Comparison of ENCODE assay signal across 12 cellular contexts in the genomic region with DNA sequence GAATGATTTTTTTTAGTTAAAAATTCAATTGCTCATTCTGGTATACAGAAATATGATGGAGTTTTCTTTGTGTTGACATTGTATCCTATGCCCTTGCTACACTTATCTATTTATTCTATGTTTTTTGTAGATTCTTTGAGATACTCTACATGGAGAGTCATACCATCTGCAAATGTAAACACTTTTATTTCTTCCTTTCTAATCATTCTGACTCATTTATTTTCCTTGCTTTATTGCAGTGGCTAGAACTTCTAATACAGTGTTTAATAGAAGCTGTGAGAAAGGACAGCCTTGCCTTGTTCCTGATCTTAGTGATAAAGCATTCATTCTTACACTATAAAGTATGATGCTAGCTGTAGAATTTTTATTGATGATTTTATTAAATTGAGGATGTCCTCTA. TPM values are rescaled to one million over a fixed set of nuclear protein-coding genes. Genes with fewer than 3 reads are reported as not detected.
"Had no signal": no experiment of that assay in that cellular context is flagged by ENCODE, and none has a peak within 500 bp of the region (broad histone marks: within the 10 kb centered on the region; RNA-seq: fewer than 3 reads in every experiment).

No MANE protein-coding gene starts in this region.

- ATAC-seq: HepG2, K562 had no signal

- DNase-seq: IMR-90, Karpas-422, Kasumi-1, KBM-7, KG1 had no signal

- H3K27ac ChIP-seq: HL-60, KMS-11 had no signal

- H3K4me3 ChIP-seq: K562 had no signal

- H3K9ac ChIP-seq: KMS-11 had no signal

- H3K27ac Mint-ChIP-seq: IgD-negative memory B cell had no signal

- H3K4me2 ChIP-seq: KMS-11 had no signal

- H3K4me3 Mint-ChIP-seq: IgD-negative memory B cell had no signal

RNA-seq across cellular contexts. Expression of a gene that starts 9.9 kb away (rescaled TPM):
- total RNA-seq: HepG2, HT-29, HT1080 had no signal

RNA-seq across cellular contexts. Expression of a gene that starts 42.7 kb away (rescaled TPM):
- total RNA-seq: HT-29, IMR-90, K562 had no signal

RNA-seq across cellular contexts. Expression of a gene that starts 58.1 kb away (rescaled TPM):
- total RNA-seq: HepG2, HT-29, HT1080, IMR-90, K562 had no signal
